Comparison of ENCODE assay signal across 21 cellular contexts in the genomic region with DNA sequence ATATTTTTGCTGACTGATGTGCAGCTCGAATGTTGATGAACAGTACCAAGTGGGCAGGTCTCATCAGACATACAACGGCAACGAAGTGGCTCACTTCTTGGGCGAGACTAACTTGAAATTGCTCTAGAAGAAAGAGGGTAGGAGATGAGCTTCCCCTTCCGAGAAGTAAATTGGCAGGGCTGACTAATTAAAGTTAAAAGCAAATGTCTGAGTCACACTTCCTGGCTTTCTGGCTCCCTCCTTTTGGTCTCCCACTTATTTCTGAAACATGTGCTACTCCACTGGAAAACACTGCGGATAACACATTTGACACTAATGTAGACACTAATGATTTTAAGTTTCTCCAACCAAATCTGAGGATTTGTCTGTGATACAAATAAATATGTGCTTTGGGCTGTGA.
DNase-seq lines count a peak whose midpoint lies in the region; ATAC-seq and TF ChIP-seq lines count a peak whose summit lies in the region.
"Had no signal": no experiment of that assay in that cellular context is flagged by ENCODE, and none has a peak within 500 bp of the region (broad histone marks: within the 10 kb centered on the region; RNA-seq: fewer than 3 reads in every experiment).

No MANE protein-coding gene starts in this region.

- peaks cover 48% of the 10 kb centered on the region for H3K4me1 Mint-ChIP-seq in nephron progenitor cell

- no peak overlapping the region for H3K4me3 Mint-ChIP-seq in nephron progenitor cell
- H3K4me3 Mint-ChIP-seq: activated naive CD4-positive, alpha-beta T cell treated with anti-CD3 and anti-CD28 coated beads for 36 hours; B cell; dendritic cell treated with granulocyte-macrophage colony-stimulating factor and Interleukin-4, amounts not matched to agents 40 ng/mL and 50 ng/mL, for 4 days; HFFc6 had no signal

- H3K36me3 Mint-ChIP-seq in nephron progenitor cell (ENCODE audit: low read depth): no peaks in the 10 kb centered on the region

- H3K4me3 ChIP-seq in adipocyte (ENCODE audit: low read length): no peak overlapping the region
- H3K4me3 ChIP-seq: hepatocyte, mucosa of descending colon, testis had no signal

- no peak for TF ChIP-seq CTCF in nephron progenitor cell (IDR thresholded peaks at IDR 0.05)

- H3K36me3 ChIP-seq in adipocyte (ENCODE audit: control insufficient read depth, insufficient read depth, low read length, severe bottlenecking): no peaks in the 10 kb centered on the region

- peaks cover 8% of the 10 kb centered on the region for H3K27me3 Mint-ChIP-seq in nephron progenitor cell (ENCODE audit: low read depth, poor library complexity)

- peaks cover 2% of the 10 kb centered on the region for H3K27me3 ChIP-seq in adipocyte (replicated peaks; ENCODE audit: control insufficient read depth, insufficient read depth, low read length)
- H3K27me3 ChIP-seq: testis had no signal

- ATAC-seq in activated CD4-positive, CD25-positive, alpha-beta regulatory T cell treated with anti-CD3 and anti-CD28 coated beads, Interleukin-2, amount 50 U/mL, for 24 hours: no peak
- ATAC-seq: mucosa of descending colon had no signal

- peaks cover 8% of the 10 kb centered on the region for H3K9me3 ChIP-seq in adipocyte (ENCODE audit: control insufficient read depth, low read length)
- H3K9me3 ChIP-seq: mucosa of descending colon, testis had no signal

- DNase-seq in COLO829 (ENCODE audit: low spot score) (peak; percentile 47), M059J (ENCODE audit: low read depth) (peak; percentile 64), adipocyte (ENCODE audit: low read depth) (peak; percentile 9), kidney tubule cell (ENCODE audit: low spot score) (peak; percentile 18), NCI-H226 (no peak), nephron progenitor cell (no peak), NCI-H1694 treated with DMSO at 0.1 percent for 48 hours (lab: John Stamatoyannopoulos, UW) (no peak)
- DNase-seq: activated CD4-positive, alpha-beta T cell treated with anti-CD3 and anti-CD28 coated beads for 4 hours; activated naive CD4-positive, alpha-beta T cell treated with anti-CD3 and anti-CD28 coated beads for 36 hours; DMS153; HFFc6; mucosa of descending colon; NCI-H1417; Right ventricle myocardium superior; stimulated activated CD4-positive, alpha-beta T cell treated with anti-CD3 and anti-CD28 coated beads, Interleukin-4, amount 100 ng/mL, for 24 hours; stimulated activated CD8-positive, alpha-beta memory T cell treated with anti-CD3 and anti-CD28 coated beads, Interleukin-4, amount 100 ng/mL, for 48 hours; testis had no signal

- H3K27ac Mint-ChIP-seq in nephron progenitor cell: no peak overlapping the region
- H3K27ac Mint-ChIP-seq: activated naive CD4-positive, alpha-beta T cell treated with anti-CD3 and anti-CD28 coated beads for 36 hours; B cell; dendritic cell treated with granulocyte-macrophage colony-stimulating factor and Interleukin-4, amounts not matched to agents 40 ng/mL and 50 ng/mL, for 4 days; HFFc6 had no signal

- H3K4me1 ChIP-seq in adipocyte (ENCODE audit: control insufficient read depth, insufficient read depth, low read length): peaks cover 5% of the 10 kb centered on the region
- H3K4me1 ChIP-seq: testis had no signal

- H3K9me3 Mint-ChIP-seq in nephron progenitor cell: peaks cover 22% of the 10 kb centered on the region
- H3K9me3 Mint-ChIP-seq: activated naive CD4-positive, alpha-beta T cell treated with anti-CD3 and anti-CD28 coated beads for 36 hours; dendritic cell treated with granulocyte-macrophage colony-stimulating factor and Interleukin-4, amounts not matched to agents 40 ng/mL and 50 ng/mL, for 4 days; HFFc6 had no signal

- H3K9ac ChIP-seq in adipocyte (ENCODE audit: low read length): no peak overlapping the region

Comparison
In these comparisons a context has a peak if more than half of its experiments do, and no peak if none do; other contexts are left out.
1. DNase-seq: peak in COLO829 (single experiment), M059J (single experiment), adipocyte (single experiment) and kidney tubule cell (single experiment); none in NCI-H226 (single experiment), nephron progenitor cell (single experiment) and NCI-H1694 treated with DMSO at 0.1 percent for 48 hours (single experiment).